Comparison of ENCODE assay signal across 9 cellular contexts in genomic region chr9:114348906-114349482, GRCh38. TPM values are rescaled to one million over a fixed set of nuclear protein-coding genes. Genes with fewer than 3 reads are reported as not detected.
DNase-seq lines count a peak whose midpoint lies in the region; ATAC-seq and TF ChIP-seq lines count a peak whose summit lies in the region.
"Had no signal": no experiment of that assay in that cellular context is flagged by ENCODE, and none has a peak within 500 bp of the region (broad histone marks: within the 10 kb centered on the region; RNA-seq: fewer than 3 reads in every experiment).

No MANE protein-coding gene starts in this region.

- DNase-seq in Calu3 (peak; percentile 65), HK-2 (ENCODE audit: unreplicated experiment) (peak; percentile 98), SW480 (ENCODE audit: low spot score) (peak; percentile 78), amniotic epithelial cell (ENCODE audit: low read depth) (peak; percentile 100), NCI-H1092 (lab: John Stamatoyannopoulos, UW) (no peak)
- peak; percentile 19 to 71 for DNase-seq in stimulated activated CD4-positive, alpha-beta T cell treated with anti-CD3 and anti-CD28 coated beads, Interleukin-1b, Interleukin-23, amount 100 ng/mL, for 1 hour (ENCODE audit: low read depth in 2 of 2)

- ATAC-seq in GM21381 (IDR thresholded peaks at IDR 0.05; ENCODE audit: unreplicated experiment): peak; percentile 84

- TF ChIP-seq CTCF in Calu3 (IDR thresholded peaks at IDR 0.05; ENCODE audit: unreplicated experiment): no peak

- H3K27ac Mint-ChIP-seq in Calu3 (ENCODE audit: unreplicated experiment): peak overlapping the region; percentile 78

- peaks cover 8% of the 10 kb centered on the region for H3K36me3 Mint-ChIP-seq in Calu3 (ENCODE audit: insufficient read depth, unreplicated experiment)

- BruUV-seq in Calu3 (replicated peaks; lab: Mats Ljungman, UMichigan): no TSS peak

- no peaks in the 10 kb centered on the region for H3K9me3 Mint-ChIP-seq in Calu3 (ENCODE audit: low read depth, unreplicated experiment)

- peak overlapping the region; percentile 50; the same call in 1 of the 2 replicates for H3K9ac ChIP-seq in iPS-20b (ENCODE audit: low read depth, low read length)

- H3K4me1 Mint-ChIP-seq in Calu3 (ENCODE audit: low read depth, unreplicated experiment): peaks cover 21% of the 10 kb centered on the region

- H3K27me3 ChIP-seq in iPS-20b (ENCODE audit: insufficient read depth, low read length): no peaks in the 10 kb centered on the region

- peaks cover 69% of the 10 kb centered on the region for H3K36me3 ChIP-seq in iPS-20b (ENCODE audit: insufficient read depth, low read depth, low read length)

- intact Hi-C loops in Calu3 (cut with micrococcal nuclease; ENCODE audit: unreplicated experiment): no loop called here

- H3K4me1 ChIP-seq in iPS-20b (ENCODE audit: insufficient read depth, low read length): peaks cover 12% of the 10 kb centered on the region

- no peak overlapping the region for H3K4me3 ChIP-seq in iPS-20b (ENCODE audit: low read length)

- no peak overlapping the region for H3K4me3 Mint-ChIP-seq in Calu3 (ENCODE audit: low read depth, unreplicated experiment)

- H3K27ac ChIP-seq in iPS-20b (ENCODE audit: low read length): peak overlapping the region; percentile 48

- CTCF ChIA-PET in Calu3 (lab: Charles Lee): no interaction called here

- H3K27me3 Mint-ChIP-seq in Calu3 (ENCODE audit: unreplicated experiment): no peaks in the 10 kb centered on the region

- no peaks in the 10 kb centered on the region for H3K9me3 ChIP-seq in iPS-20b (ENCODE audit: insufficient read depth, low read depth, low read length)

RNA-seq across cellular contexts. Expression of gene ORM2, which starts 19.3 kb away (rescaled TPM):
- not detected in 2 replicates for total RNA-seq in Calu3 (2022)
- total RNA-seq: dermis microvascular lymphatic vessel endothelial cell had no signal

RNA-seq across cellular contexts. Expression of gene ORM1, which starts 26.1 kb away (rescaled TPM):
- not detected in 2 replicates for total RNA-seq in Calu3 (2022)
- total RNA-seq: dermis microvascular lymphatic vessel endothelial cell had no signal

RNA-seq across cellular contexts. Expression of gene AKNA, which starts 38.8 kb away (rescaled TPM):
- 3.9 and 5.8 TPM in 2 replicates for total RNA-seq in Calu3 (2022)
